8 cellular contexts compared by ENCODE assay signal in genomic region chr9:71911908-71912325, GRCh38. TPM values are rescaled to one million over a fixed set of nuclear protein-coding genes. Genes with fewer than 3 reads are reported as not detected.
DNase-seq lines count a peak whose midpoint lies in the region; ATAC-seq, FAIRE-seq and TF ChIP-seq lines count a peak whose summit lies in the region.

No MANE protein-coding gene starts in this region.

- peak overlapping the region; percentile 85 for H3K27ac ChIP-seq in CD4-positive, CD25-positive, alpha-beta regulatory T cell (ENCODE audit: insufficient read depth, low read length, poor library complexity, severe bottlenecking)
- 0 out of 2 replicates have a peak overlapping the region, but pooled peaks have one; percentile 30 for H3K27ac ChIP-seq in H1 (ENCODE audit: low read depth, low read length)

- POLR2A ChIA-PET in H1 (lab: Charles Lee; ENCODE audit: partially characterized antibody), result interaction anchor here (1.0 to 3.6 kb wide), 19 partner anchors 10 to 273 kb away, joined by 3 to 73 read pairs (median 5); no protein-coding TSS in a partner anchor

- 8% methylated on average over 9 of the region's 9 CpGs; no CpG with 5 or more reads in 1 of the 2 experiments for WGBS in H1 (ENCODE audit: extremely low coverage in 1 of 2, insufficient coverage in 1 of 2, insufficient read length in 1 of 2, insufficient replicate concordance in 2 of 2, low coverage in 1 of 2, low lambda C conversion rate in 2 of 2, missing lambda C conversion rate in 1 of 2), 2 experiments

- no peak for FAIRE-seq in H1 (lab: Jason Lieb, UNC)

- H3K27me3 ChIP-seq in CD4-positive, CD25-positive, alpha-beta regulatory T cell (ENCODE audit: control insufficient read depth, insufficient read depth, low read length), result no peaks in the 10 kb centered on the region
- no peaks in the 10 kb centered on the region for H3K27me3 ChIP-seq in H1 (replicated peaks in 1 of 4; ENCODE audit: control insufficient read depth in 3 of 4, extremely low read depth in 1 of 4, insufficient read depth in 3 of 4, low read length in 3 of 4)

- ATAC-seq in CD4-positive, CD25-positive, alpha-beta regulatory T cell (ENCODE audit: low read depth in 2 of 2), result no peak

- no peak for TF ChIP-seq RAD21 in H1 (IDR thresholded peaks at IDR 0.05 in 1 of 2, conservative IDR thresholded peaks at IDR 0.05 in 1 of 2; ENCODE audit: low read depth in 2 of 2, low read length in 2 of 2)

- TF ChIP-seq CTCF in H1 (IDR thresholded peaks at IDR 0.05; ENCODE audit: control extremely low read depth in 1 of 3, insufficient read depth in 1 of 3, low read depth in 1 of 3, low read length in 3 of 3) (no peak), nephron progenitor cell (IDR thresholded peaks at IDR 0.05) (no peak)

- H3K27me3 Mint-ChIP-seq in CD4-positive, CD25-positive, alpha-beta regulatory T cell, result peaks cover 9% of the 10 kb centered on the region
- no peaks in the 10 kb centered on the region for H3K27me3 Mint-ChIP-seq in nephron progenitor cell (ENCODE audit: low read depth, poor library complexity)

- CTCF ChIA-PET in H1 (lab: Charles Lee; ENCODE audit: partially characterized antibody), result interaction anchor here (0.8 to 1.4 kb wide), 3 partner anchors 9 to 105 kb away, joined by 3 to 4 read pairs (median 3); no protein-coding TSS in a partner anchor

- H3K4me1 ChIP-seq in CD4-positive, CD25-positive, alpha-beta regulatory T cell (ENCODE audit: control insufficient read depth, insufficient read depth, low read length, poor library complexity, severe bottlenecking), result peaks cover 35% of the 10 kb centered on the region
- H3K4me1 ChIP-seq in H1 (replicated peaks in 1 of 4; ENCODE audit: control insufficient read depth in 3 of 4, insufficient read depth in 4 of 4, low read length in 3 of 4), result peaks cover 0 to 10% (median 1%) of the 10 kb centered on the region in 4 experiments; a peak in 4 of 7 replicates

- TF ChIP-seq POLR2A in H1 (IDR thresholded peaks at IDR 0.05; ENCODE audit: control extremely low read depth in 1 of 2, low read depth in 2 of 2, low read length in 2 of 2), result no peak

- H4K20me1 ChIP-seq in H1 (replicated peaks in 1 of 2; ENCODE audit: control insufficient read depth in 1 of 2, insufficient read depth in 2 of 2, low read length in 2 of 2), result peaks cover 10 to 15% of the 10 kb centered on the region in 2 experiments

- H3K79me2 ChIP-seq in H1 (ENCODE audit: control insufficient read depth in 1 of 2, insufficient read depth in 2 of 2, low read length in 2 of 2), result peaks cover 55 to 94% of the 10 kb centered on the region in 2 experiments

- peak overlapping the region; percentile 95 for H3K4me3 ChIP-seq in CD4-positive, CD25-positive, alpha-beta regulatory T cell (ENCODE audit: low read depth, low read length)
- peak overlapping the region; percentile 81 to 98 (median 90) for H3K4me3 ChIP-seq in H1 (ENCODE audit: extremely low read depth in 1 of 4, insufficient read depth in 2 of 4, low read depth in 3 of 4, low read length in 4 of 4)

- peaks cover 5% of the 10 kb centered on the region for H3K36me3 Mint-ChIP-seq in CD4-positive, CD25-positive, alpha-beta regulatory T cell
- peaks cover 16% of the 10 kb centered on the region for H3K36me3 Mint-ChIP-seq in nephron progenitor cell (ENCODE audit: low read depth)

- no peak overlapping the region for H2BK120ac ChIP-seq in H1 (replicated peaks; ENCODE audit: low read depth, low read length)

- H3K4ac ChIP-seq in H1 (replicated peaks; ENCODE audit: insufficient read length, low read depth, low read length), result no peak overlapping the region

- H3K4me3 Mint-ChIP-seq in CD4-positive, CD25-positive, alpha-beta regulatory T cell, result peak overlapping the region; percentile 93 to 100 (median 100)
- H3K4me3 Mint-ChIP-seq in nephron progenitor cell, result peak overlapping the region; percentile 100

- no peaks in the 10 kb centered on the region for H3K36me3 ChIP-seq in CD4-positive, CD25-positive, alpha-beta regulatory T cell (ENCODE audit: control insufficient read depth, insufficient read depth, low read length)
- H3K36me3 ChIP-seq in H1 (ENCODE audit: control insufficient read depth in 2 of 4, insufficient read depth in 4 of 4, low read length in 3 of 4), result no peaks in the 10 kb centered on the region

- no peaks in the 10 kb centered on the region for H3K9me3 Mint-ChIP-seq in CD4-positive, CD25-positive, alpha-beta regulatory T cell
- no peaks in the 10 kb centered on the region for H3K9me3 Mint-ChIP-seq in nephron progenitor cell

- no peak for TF ChIP-seq EP300 in H1 (IDR thresholded peaks at IDR 0.05; ENCODE audit: borderline replicate concordance in 1 of 2, low read depth in 2 of 2, low read length in 2 of 2)

- H3K9me3 ChIP-seq in CD4-positive, CD25-positive, alpha-beta regulatory T cell (ENCODE audit: control insufficient read depth in 2 of 2, low read length in 2 of 2), result no peaks in the 10 kb centered on the region
- H3K9me3 ChIP-seq in H1 (ENCODE audit: insufficient read depth in 2 of 2, low read depth in 1 of 2, low read length in 1 of 2), result no peaks in the 10 kb centered on the region

- H4K5ac ChIP-seq in H1 (ENCODE audit: insufficient read length, low read depth, low read length), result no peak overlapping the region

- DNase-seq in CD4-positive, CD25-positive, alpha-beta regulatory T cell, result no peak
- DNase-seq in NCI-H69 (lab: John Stamatoyannopoulos, UW) (peak; percentile 73), H1 (ENCODE audit: low read depth in 1 of 2, low spot score in 2 of 2) (no peak), nephron progenitor cell (no peak), NCI-H2107 (lab: John Stamatoyannopoulos, UW) (no peak), superior temporal gyrus (ENCODE audit: extremely low spot score) (no peak), SW 1271 (lab: John Stamatoyannopoulos, UW) (no peak)
- no peak for DNase-seq in activated CD4-positive, CD25-positive, alpha-beta regulatory T cell treated with anti-CD3 and anti-CD28 coated beads, Interleukin-2, amount 50 U/mL, for 72 hours

- H3K23me2 ChIP-seq in H1 (ENCODE audit: low read depth, low read length), result peaks cover 8% of the 10 kb centered on the region

- no peak overlapping the region for H3K14ac ChIP-seq in H1 (ENCODE audit: insufficient read length)

- peak overlapping the region; percentile 67 to 89 for H3K4me2 ChIP-seq in H1 (ENCODE audit: insufficient read depth in 1 of 2, low read depth in 2 of 2, low read length in 2 of 2)

- peak overlapping the region; percentile 96 to 98 (median 97) for H3K27ac Mint-ChIP-seq in CD4-positive, CD25-positive, alpha-beta regulatory T cell
- peak overlapping the region; percentile 100 for H3K27ac Mint-ChIP-seq in nephron progenitor cell

- no peak overlapping the region for H2BK15ac ChIP-seq in H1 (ENCODE audit: low read length)

- H3K23ac ChIP-seq in H1 (ENCODE audit: insufficient read length), result no peak overlapping the region

- peak overlapping the region; percentile 68; the same call in 1 of the 2 replicates for H3K18ac ChIP-seq in H1 (ENCODE audit: extremely low read depth, low read length)

- H4K8ac ChIP-seq in H1 (ENCODE audit: extremely low read depth, insufficient read depth, low read length), result no peak overlapping the region

- no peak overlapping the region for H4K91ac ChIP-seq in H1 (replicated peaks; ENCODE audit: insufficient read length, low read length)

- H2AFZ ChIP-seq in H1 (ENCODE audit: low read length), result no peak overlapping the region

- H3K56ac ChIP-seq in H1 (replicated peaks; ENCODE audit: insufficient read length, low read depth, low read length), result no peak overlapping the region

- peaks cover 39 to 81% (median 65%) of the 10 kb centered on the region in 4 donors for H3K4me1 Mint-ChIP-seq in CD4-positive, CD25-positive, alpha-beta regulatory T cell
- H3K4me1 Mint-ChIP-seq in nephron progenitor cell, result peaks cover 58% of the 10 kb centered on the region

- H2BK5ac ChIP-seq in H1 (ENCODE audit: low read depth, low read length), result peak overlapping the region; percentile 85

- peak overlapping the region in 3 of 4 experiments; percentile 56 to 77 (median 59); a peak in 6 of 7 replicates for H3K9ac ChIP-seq in H1 (replicated peaks in 1 of 4; ENCODE audit: extremely low read depth in 1 of 4, low read depth in 3 of 4, low read length in 3 of 4)

- no peaks in the 10 kb centered on the region; the same call in 1 of the 2 replicates for H3K79me1 ChIP-seq in H1 (ENCODE audit: low read depth, low read length)

- no peak overlapping the region for H2BK12ac ChIP-seq in H1 (ENCODE audit: low read depth, low read length)

- H2AK5ac ChIP-seq in H1 (ENCODE audit: low read depth, low read length), result no peak overlapping the region

- H2BK20ac ChIP-seq in H1 (ENCODE audit: low read length), result 0 out of 2 replicates have a peak overlapping the region, but pooled peaks have one; percentile 64

TF ChIP-seq in H1, 55 proteins besides CTCF, POLR2A, EP300 and RAD21:
- TF ChIP-seq SAP30 (IDR thresholded peaks at IDR 0.05; ENCODE audit: insufficient read depth, insufficient replicate concordance, low read length), result peak; percentile 15
- TF ChIP-seq CEBPB (IDR thresholded peaks at IDR 0.05; ENCODE audit: low read depth, low read length), result no peak

RNA-seq across cellular contexts. Expression of gene C9orf85, which starts 0.5 kb away (rescaled TPM):
- total RNA-seq in CD4-positive, CD25-positive, alpha-beta regulatory T cell, result 7.2 TPM
- 10 to 100 TPM in 3 of 4 donors, 1 to 10 TPM in 1; 9.0 to 14.7 (median 10.8) TPM for polyA plus RNA-seq in CD4-positive, CD25-positive, alpha-beta regulatory T cell
- total RNA-seq in H1 (2021; fragmentation: NEBNext Ultra II Directional; extraction: Animal tissue kit (Norgen Biotek cat#: 25700)), result 13.2 and 14.5 TPM in 2 replicates
- 6.2 and 6.3 TPM in 2 replicates for polyA plus RNA-seq in H1 (2011; rRNA removed)
- 10.3 TPM for polyA plus RNA-seq in H1 (2011; cell fraction: cytosol; rRNA removed)
- 7.5 TPM for polyA plus RNA-seq in H1 (2011; cell fraction: nucleus; rRNA removed)
- polyA plus RNA-seq in H1 (2012, experiment 1 of 2), result 7.9 to 16.3 TPM (median 10.0 TPM) in 4 replicates
- polyA plus RNA-seq in H1 (2012, experiment 2 of 2), result 3.6 TPM
- polyA plus RNA-seq in H1 (2013, experiment 1 of 2), result 12.1 TPM
- 13.5 TPM for polyA plus RNA-seq in H1 (2013, experiment 2 of 2)
- polyA minus RNA-seq in H1 (2011; rRNA and poly(A)+ RNA removed), result 3.2 and 4.7 TPM in 2 replicates
- 7.3 TPM for polyA minus RNA-seq in H1 (2011; cell fraction: cytosol; rRNA and poly(A)+ RNA removed)
- polyA minus RNA-seq in H1 (2011; cell fraction: nucleus; rRNA and poly(A)+ RNA removed), result 12.0 TPM

RNA-seq across cellular contexts. Expression of gene ABHD17B, which starts 0.9 kb away (rescaled TPM):
- total RNA-seq in CD4-positive, CD25-positive, alpha-beta regulatory T cell, result 27.8 TPM
- polyA plus RNA-seq in CD4-positive, CD25-positive, alpha-beta regulatory T cell, result 10 to 100 TPM; 23.4 to 33.0 (median 25.5) TPM
- total RNA-seq in H1 (2021; fragmentation: NEBNext Ultra II Directional; extraction: Animal tissue kit (Norgen Biotek cat#: 25700)), result 60.8 and 62.7 TPM in 2 replicates
- polyA plus RNA-seq in H1 (2011; rRNA removed), result 29.2 and 37.2 TPM in 2 replicates
- 34.5 TPM for polyA plus RNA-seq in H1 (2011; cell fraction: cytosol; rRNA removed)
- polyA plus RNA-seq in H1 (2011; cell fraction: nucleus; rRNA removed), result 16.9 TPM
- 23.5 to 33.6 TPM (median 29.3 TPM) in 4 replicates for polyA plus RNA-seq in H1 (2012, experiment 1 of 2)
- 22.2 TPM for polyA plus RNA-seq in H1 (2012, experiment 2 of 2)
- polyA plus RNA-seq in H1 (2013, experiment 1 of 2), result 22.9 TPM
- 23.0 TPM for polyA plus RNA-seq in H1 (2013, experiment 2 of 2)
- 87.1 and 87.9 TPM in 2 replicates for polyA minus RNA-seq in H1 (2011; rRNA and poly(A)+ RNA removed)
- polyA minus RNA-seq in H1 (2011; cell fraction: cytosol; rRNA and poly(A)+ RNA removed), result 41.2 TPM
- 45.4 TPM for polyA minus RNA-seq in H1 (2011; cell fraction: nucleus; rRNA and poly(A)+ RNA removed)
